Comparison of ENCODE assay signal across 27 cellular contexts in the genomic region with DNA sequence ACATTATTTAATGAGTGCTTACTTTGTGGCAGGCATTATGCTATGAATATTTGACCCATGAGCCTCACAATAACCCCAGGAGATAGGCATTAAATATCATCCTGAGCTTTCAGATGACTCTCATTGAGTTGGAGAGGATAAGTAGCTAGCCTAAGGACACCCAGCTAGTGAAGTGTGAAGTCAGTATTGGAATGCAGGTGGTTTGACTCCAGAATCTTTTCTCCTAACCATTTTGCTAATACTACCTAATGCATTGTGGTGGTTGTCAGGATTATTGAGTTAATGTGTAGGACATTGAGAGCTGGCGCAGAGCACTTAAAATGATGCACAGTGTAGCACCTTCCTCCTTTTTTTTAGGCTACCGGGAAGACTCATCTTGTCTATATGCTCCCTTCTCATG.
"Had no signal": no experiment of that assay in that cellular context is flagged by ENCODE, and none has a peak within 500 bp of the region (broad histone marks: within the 10 kb centered on the region; RNA-seq: fewer than 3 reads in every experiment).

No MANE protein-coding gene starts in this region.

- H3K36me3 ChIP-seq: esophagus muscularis mucosa, upper lobe of right lung had no signal

- H3K27ac ChIP-seq: esophagus muscularis mucosa, upper lobe of right lung had no signal

- H3K36me3 Mint-ChIP-seq: stimulated activated memory B cell treated with anti-CD40 and anti-IgM and Interleukin-4, amounts not matched to agents 10 μg/mL and 1 μg/mL and 100 μg/mL, for 72 hours had no signal

- H3K27ac Mint-ChIP-seq: activated naive CD8-positive, alpha-beta T cell; progenitor cell of endocrine pancreas; stimulated activated memory B cell treated with anti-CD40 and anti-IgM and Interleukin-4, amounts not matched to agents 10 μg/mL and 1 μg/mL and 100 μg/mL, for 72 hours; T-helper 2 cell treated with Interferon-gamma antibody and Interleukin-4, amounts not matched to agents 5 μg/mL and 100 μg/mL, for 36 hours had no signal

- H3K4me3 ChIP-seq: esophagus muscularis mucosa, upper lobe of right lung had no signal

- ATAC-seq: activated CD4-positive, CD25-positive, alpha-beta regulatory T cell treated with anti-CD3 and anti-CD28 coated beads, Interleukin-2, amount 50 U/mL, for 24 hours; left cardiac atrium; left ventricle myocardium superior; sciatic nerve; stimulated activated memory B cell treated with anti-CD40 and anti-IgM and Interleukin-4, amounts not matched to agents 10 μg/mL and 1 μg/mL and 100 μg/mL, for 72 hours; stimulated activated naive CD8-positive, alpha-beta T cell treated with anti-CD3 and anti-CD28 coated beads, Interleukin-15, amount 100 ng/mL, for 72 hours; upper lobe of right lung had no signal

- H3K27me3 Mint-ChIP-seq: central memory CD8-positive, alpha-beta T cell; stimulated activated memory B cell treated with anti-CD40 and anti-IgM and Interleukin-4, amounts not matched to agents 10 μg/mL and 1 μg/mL and 100 μg/mL, for 72 hours had no signal

- H3K9me3 ChIP-seq: esophagus muscularis mucosa, upper lobe of right lung had no signal

- DNase-seq: activated CD4-positive, alpha-beta T cell treated with anti-CD3 and anti-CD28 coated beads for 48 hours; activated CD4-positive, alpha-beta T cell treated with anti-CD3 and anti-CD28 coated beads, Interleukin-2, amount 50 U/mL, for 48 hours; activated CD8-positive, alpha-beta memory T cell treated with anti-CD3 and anti-CD28 coated beads for 24 hours; activated effector memory CD4-positive, alpha-beta T cell treated with Interleukin-2 at 50 U/mL for 16 hours; activated naive CD4-positive, alpha-beta T cell treated with Interleukin-2 at 50 U/mL for 16 hours; anterior cingulate cortex; dermis blood vessel endothelial cell; effector CD4-positive, alpha-beta T cell; foreskin melanocyte; left cardiac atrium; left ventricle myocardium superior; retina; small intestine; stimulated activated CD4-positive, alpha-beta T cell treated with anti-CD3 and anti-CD28 coated beads, Interleukin-1b, Interleukin-23, amount 100 ng/mL, for 48 hours; stimulated activated CD4-positive, alpha-beta T cell treated with anti-CD3 and anti-CD28 coated beads, Interleukin-4, amount 100 ng/mL, for 4 hours; stimulated activated CD8-positive, alpha-beta memory T cell treated with anti-CD3 and anti-CD28 coated beads, Interleukin-4, amount 100 ng/mL, for 48 hours; stimulated activated naive CD8-positive, alpha-beta T cell treated with anti-CD3 and anti-CD28 coated beads, Interleukin-15, amount 100 ng/mL, for 72 hours; upper lobe of right lung had no signal

- H3K27me3 ChIP-seq: upper lobe of right lung had no signal

- H3K4me3 Mint-ChIP-seq: activated naive CD8-positive, alpha-beta T cell; central memory CD8-positive, alpha-beta T cell; nephron; stimulated activated memory B cell treated with anti-CD40 and anti-IgM and Interleukin-4, amounts not matched to agents 10 μg/mL and 1 μg/mL and 100 μg/mL, for 72 hours; stimulated activated naive CD8-positive, alpha-beta T cell treated with anti-CD3 and anti-CD28 coated beads, Interleukin-15, amount 100 ng/mL, for 72 hours; T-helper 2 cell treated with Interferon-gamma antibody and Interleukin-4, amounts not matched to agents 5 μg/mL and 100 μg/mL, for 36 hours had no signal

- H3K9me3 Mint-ChIP-seq: nephron; stimulated activated memory B cell treated with anti-CD40 and anti-IgM and Interleukin-4, amounts not matched to agents 10 μg/mL and 1 μg/mL and 100 μg/mL, for 72 hours; T-helper 2 cell treated with Interferon-gamma antibody and Interleukin-4, amounts not matched to agents 5 μg/mL and 100 μg/mL, for 36 hours had no signal
